In genomic region chr5:90983748-90984147, GRCh38 we compare ENCODE assay signal across 31 cellular contexts.
DNase-seq lines count a peak whose midpoint lies in the region; ATAC-seq, FAIRE-seq and TF ChIP-seq lines count a peak whose summit lies in the region.
"Had no signal": no experiment of that assay in that cellular context is flagged by ENCODE, and none has a peak within 500 bp of the region (broad histone marks: within the 10 kb centered on the region; RNA-seq: fewer than 3 reads in every experiment).

No MANE protein-coding gene starts in this region.

- H3K9me3 ChIP-seq in pancreas (no peaks in the 10 kb centered on the region), gastrocnemius medialis (no peaks in the 10 kb centered on the region)
- H3K9me3 ChIP-seq: esophagus muscularis mucosa, right atrium auricular region, testis had no signal

- TF ChIP-seq CTCF in LNCaP clone FGC (IDR thresholded peaks at IDR 0.05; ENCODE audit: control insufficient read depth, extremely low read depth, insufficient read depth) = no peak
- TF ChIP-seq CTCF in cardiac fibroblast (IDR thresholded peaks at IDR 0.05; ENCODE audit: low read depth, low read length) = no peak
- TF ChIP-seq CTCF in pancreas (IDR thresholded peaks at IDR 0.05) = no peak
- TF ChIP-seq CTCF in gastrocnemius medialis (IDR thresholded peaks at IDR 0.05 in 4 of 5, conservative IDR thresholded peaks at IDR 0.05 in 1 of 5) = no peak

- H3K36me3 Mint-ChIP-seq in effector memory CD8-positive, alpha-beta T cell (ENCODE audit: insufficient read depth) = no peaks in the 10 kb centered on the region
- H3K36me3 Mint-ChIP-seq: activated naive CD4-positive, alpha-beta T cell treated with anti-CD3 and anti-CD28 coated beads, Interleukin-2, amount 50 U/mL, for 72 hours; CD4-positive, CD25-positive, alpha-beta regulatory T cell; immature natural killer cell had no signal

- H3K4me1 ChIP-seq in pancreas (no peaks in the 10 kb centered on the region), gastrocnemius medialis (no peaks in the 10 kb centered on the region)
- H3K4me1 ChIP-seq: esophagus muscularis mucosa, right atrium auricular region, testis had no signal

- peak; percentile 95 for FAIRE-seq in TTC549 (lab: Jason Lieb, UNC)
- no peak for FAIRE-seq in pancreas (lab: Jason Lieb, UNC)
- FAIRE-seq: A204.1, endometrium, frontal cortex had no signal

- H3K27me3 ChIP-seq in pancreas (no peaks in the 10 kb centered on the region), gastrocnemius medialis (no peaks in the 10 kb centered on the region)
- H3K27me3 ChIP-seq: esophagus muscularis mucosa, right atrium auricular region, testis had no signal

- H3K4me3 Mint-ChIP-seq in effector memory CD8-positive, alpha-beta T cell = no peak overlapping the region
- H3K4me3 Mint-ChIP-seq: activated B cell treated with CpG ODN at 0.5 μM for 24 hours; activated CD4-positive, alpha-beta T cell treated with anti-CD3 and anti-CD28 coated beads, Interleukin-2, amount 10 ng/mL, durations not matched to agents 7 days and 5 days; CD4-positive, CD25-positive, alpha-beta regulatory T cell; central memory CD8-positive, alpha-beta T cell; GM23338; immature natural killer cell; stimulated activated naive CD8-positive, alpha-beta T cell treated with anti-CD3 and anti-CD28 coated beads, Interleukin-15, Interleukin-2, amounts not matched to agents 100 ng/mL and 50 ng/mL, for 24 hours had no signal

- no peaks in the 10 kb centered on the region for H3K9me3 Mint-ChIP-seq in effector memory CD8-positive, alpha-beta T cell
- H3K9me3 Mint-ChIP-seq: activated B cell treated with CpG ODN at 0.5 μM for 24 hours; activated CD4-positive, alpha-beta T cell treated with anti-CD3 and anti-CD28 coated beads, Interleukin-2, amount 10 ng/mL, durations not matched to agents 7 days and 5 days; activated naive CD4-positive, alpha-beta T cell treated with anti-CD3 and anti-CD28 coated beads, Interleukin-2, amount 50 U/mL, for 72 hours; central memory CD8-positive, alpha-beta T cell; GM23338; immature natural killer cell; stimulated activated naive CD8-positive, alpha-beta T cell treated with anti-CD3 and anti-CD28 coated beads, Interleukin-15, Interleukin-2, amounts not matched to agents 100 ng/mL and 50 ng/mL, for 24 hours had no signal

- no peak overlapping the region for H3K4me3 ChIP-seq in LNCaP clone FGC (ENCODE audit: low read depth, low read length)
- H3K4me3 ChIP-seq in cardiac fibroblast (replicated peaks in 1 of 2; ENCODE audit: low read depth in 2 of 2, low read length in 2 of 2) = no peak overlapping the region
- H3K4me3 ChIP-seq in pancreas = no peak overlapping the region
- no peak overlapping the region for H3K4me3 ChIP-seq in gastrocnemius medialis
- H3K4me3 ChIP-seq: esophagus muscularis mucosa, GM23338, right atrium auricular region, testis had no signal

- TF ChIP-seq POLR2A in gastrocnemius medialis (IDR thresholded peaks at IDR 0.05) = no peak

- H3K4me1 Mint-ChIP-seq in effector memory CD8-positive, alpha-beta T cell (ENCODE audit: low read depth in 2 of 2) = no peaks in the 10 kb centered on the region
- H3K4me1 Mint-ChIP-seq: activated B cell treated with CpG ODN at 0.5 μM for 24 hours; activated CD4-positive, alpha-beta T cell treated with anti-CD3 and anti-CD28 coated beads, Interleukin-2, amount 10 ng/mL, durations not matched to agents 7 days and 5 days; CD4-positive, CD25-positive, alpha-beta regulatory T cell; central memory CD8-positive, alpha-beta T cell; GM23338; immature natural killer cell had no signal

- H3K36me3 ChIP-seq in pancreas (no peaks in the 10 kb centered on the region), gastrocnemius medialis (no peaks in the 10 kb centered on the region)
- H3K36me3 ChIP-seq: esophagus muscularis mucosa, right atrium auricular region had no signal

- in situ Hi-C loops in gastrocnemius medialis (cut with MboI; ENCODE audit: low sequenced_read_pairs in 4 of 4) = no loop called here

- intact Hi-C loops in pancreas (cut with DNase I) (no loop called here), gastrocnemius medialis (cut with DNase I; ENCODE audit: low total_unique reads) (no loop called here)

- DNase-seq in A172 (ENCODE audit: low spot score) (peak; percentile 10), LNCaP clone FGC (ENCODE audit: low read depth) (peak; percentile 53), cardiac fibroblast (ENCODE audit: low read depth in 2 of 2) (peak; percentile 7 to 20), pancreas (no peak), hypothalamus (lab: John Stamatoyannopoulos, UW) (no peak), gastrocnemius medialis (no peak)
- DNase-seq in effector memory CD8-positive, alpha-beta T cell = no peak
- DNase-seq: activated B cell treated with CpG ODN at 0.5 μM for 24 hours; activated CD4-positive, alpha-beta T cell treated with anti-CD3 and anti-CD28 coated beads, Interleukin-2, amount 10 ng/mL, durations not matched to agents 7 days and 5 days; aorta; CD4-positive, CD25-positive, alpha-beta regulatory T cell; DND-41; hippocampal formation; immature natural killer cell; left colon; NCI-H1417 treated with DMSO at 0.1 percent for 48 hours; NCI-H2029 treated with DMSO at 0.1 percent for 48 hours; NCI-H524 treated with DMSO at 0.1 percent for 48 hours; Right ventricle myocardium superior; stimulated activated CD4-positive, alpha-beta T cell treated with anti-CD3 and anti-CD28 coated beads, Interleukin-1b, Interleukin-23, amount 100 ng/mL, for 48 hours; testis had no signal

- no peak for ATAC-seq in effector memory CD8-positive, alpha-beta T cell (replicated peaks)
- ATAC-seq in pancreas (no peak), gastrocnemius medialis (no peak)
- ATAC-seq: activated naive CD4-positive, alpha-beta T cell treated with anti-CD3 and anti-CD28 coated beads, Interleukin-2, amount 50 U/mL, for 72 hours; GM23338; left colon had no signal

- no peak overlapping the region for H3K27ac Mint-ChIP-seq in effector memory CD8-positive, alpha-beta T cell
- H3K27ac Mint-ChIP-seq: activated B cell treated with CpG ODN at 0.5 μM for 24 hours; activated CD4-positive, alpha-beta T cell treated with anti-CD3 and anti-CD28 coated beads, Interleukin-2, amount 10 ng/mL, durations not matched to agents 7 days and 5 days; activated naive CD4-positive, alpha-beta T cell treated with anti-CD3 and anti-CD28 coated beads, Interleukin-2, amount 50 U/mL, for 72 hours; CD4-positive, CD25-positive, alpha-beta regulatory T cell; GM23338; immature natural killer cell; stimulated activated naive CD8-positive, alpha-beta T cell treated with anti-CD3 and anti-CD28 coated beads, Interleukin-15, Interleukin-2, amounts not matched to agents 100 ng/mL and 50 ng/mL, for 24 hours had no signal

- no peaks in the 10 kb centered on the region for H3K27me3 Mint-ChIP-seq in effector memory CD8-positive, alpha-beta T cell
- H3K27me3 Mint-ChIP-seq: activated B cell treated with CpG ODN at 0.5 μM for 24 hours; activated CD4-positive, alpha-beta T cell treated with anti-CD3 and anti-CD28 coated beads, Interleukin-2, amount 10 ng/mL, durations not matched to agents 7 days and 5 days; CD4-positive, CD25-positive, alpha-beta regulatory T cell; central memory CD8-positive, alpha-beta T cell had no signal

- H3K27ac ChIP-seq in pancreas (no peak overlapping the region), gastrocnemius medialis (no peak overlapping the region)
- H3K27ac ChIP-seq: esophagus muscularis mucosa, right atrium auricular region, testis had no signal

Comparison
In these comparisons a context has a peak if more than half of its experiments do, and no peak if none do; other contexts are left out.
1. DNase-seq: peak in A172 (single experiment), LNCaP clone FGC (single experiment) and cardiac fibroblast (2 of 2); none in effector memory CD8-positive, alpha-beta T cell (0 of 3), pancreas (0 of 6), hypothalamus (0 of 51) and gastrocnemius medialis (0 of 2).